8 cellular contexts compared by ENCODE assay signal in the genomic region with DNA sequence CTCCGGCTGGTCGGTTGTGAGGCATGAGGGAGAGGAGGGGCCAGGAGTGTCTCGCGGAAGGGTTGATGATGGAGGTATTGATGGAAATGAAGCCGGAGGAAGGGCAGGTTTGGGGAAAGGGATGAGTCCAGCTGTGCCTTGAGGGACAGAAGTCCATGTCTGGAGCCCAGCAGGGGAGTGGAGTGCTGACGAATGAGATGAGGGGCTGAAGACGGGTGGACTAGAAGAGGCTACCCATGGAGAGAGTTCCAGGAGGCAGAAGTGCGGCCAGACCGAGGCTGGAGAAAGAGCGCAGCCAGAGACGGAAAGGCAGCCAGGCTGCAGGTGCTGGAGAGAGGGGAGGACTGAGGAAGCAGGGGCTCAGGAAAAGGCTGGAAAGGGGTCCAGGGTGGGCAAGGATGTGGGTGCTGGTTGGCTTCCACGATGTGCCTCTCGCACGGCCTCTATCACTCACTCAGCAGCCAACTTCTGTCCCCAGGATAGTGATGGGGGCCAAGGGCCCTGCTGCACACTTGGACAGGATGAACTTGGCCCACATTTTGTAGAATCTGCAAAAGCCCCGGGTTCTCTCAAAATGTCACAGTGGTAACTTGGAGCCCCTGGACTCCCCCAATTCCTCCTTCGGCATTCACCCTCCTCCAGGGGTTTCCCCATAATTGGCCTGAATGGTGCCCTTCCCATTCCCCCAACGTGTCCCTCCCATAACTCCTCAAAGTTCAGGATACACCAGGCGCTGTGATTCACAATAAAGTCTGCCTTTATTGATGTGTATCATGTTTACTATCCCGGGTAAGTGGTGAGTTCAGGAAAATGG. TPM values are rescaled to one million over a fixed set of nuclear protein-coding genes. Genes with fewer than 3 reads are reported as not detected.
A peak's percentile ranks its signal among the peaks of the same experiment; 100 is the strongest.
DNase-seq lines count a peak whose midpoint lies in the region; ATAC-seq and TF ChIP-seq lines count a peak whose summit lies in the region.

No MANE protein-coding gene starts in this region.

- WGBS in body of pancreas, 2 donors = 43 to 51% methylated on average over 19 of the region's 19 CpGs
- WGBS in lung, 2 donors = 52 to 60% methylated on average over 19 of the region's 19 CpGs

- H3K4me3 ChIP-seq in cardiac muscle cell (peak overlapping the region; percentile 64), body of pancreas (peak overlapping the region; percentile 77 to 97), lung (peak overlapping the region; percentile 96), vagina (peak overlapping the region; percentile 69 to 76)

- H3K9me3 ChIP-seq in cardiac muscle cell (ENCODE audit: low read depth) = no peaks in the 10 kb centered on the region
- H3K9me3 ChIP-seq in body of pancreas = no peaks in the 10 kb centered on the region
- H3K9me3 ChIP-seq in lung (ENCODE audit: control insufficient read depth in 2 of 2, insufficient read depth in 1 of 2, low read length in 1 of 2) = no peaks in the 10 kb centered on the region
- H3K9me3 ChIP-seq in vagina = no peaks in the 10 kb centered on the region

- H3K36me3 ChIP-seq in cardiac muscle cell (peaks cover 12% of the 10 kb centered on the region), body of pancreas (replicated peaks in 1 of 2; ENCODE audit: insufficient read depth in 1 of 2, low read depth in 2 of 2) (peaks cover 4 to 6% of the 10 kb centered on the region in 2 donors), lung (ENCODE audit: control insufficient read depth in 2 of 2, insufficient read depth in 2 of 2, low read length in 2 of 2) (peaks cover 3 to 6% of the 10 kb centered on the region in 2 donors), vagina (peaks cover 0 to 7% of the 10 kb centered on the region in 2 donors)

- peak overlapping the region; percentile 32 for H3K27ac ChIP-seq in cardiac muscle cell
- H3K27ac ChIP-seq in body of pancreas = peak overlapping the region; percentile 5 to 88 (median 71)
- H3K27ac ChIP-seq in lung (ENCODE audit: low read depth in 1 of 2, low read length in 1 of 2) = peak overlapping the region in 1 of 2 donors; percentile 90
- peak overlapping the region; percentile 81 for H3K27ac ChIP-seq in vagina

- H3K27me3 ChIP-seq in cardiac muscle cell = no peaks in the 10 kb centered on the region
- H3K27me3 ChIP-seq in body of pancreas = no peaks in the 10 kb centered on the region
- no peaks in the 10 kb centered on the region for H3K27me3 ChIP-seq in lung (ENCODE audit: control insufficient read depth, insufficient read depth)
- no peaks in the 10 kb centered on the region for H3K27me3 ChIP-seq in vagina

- TF ChIP-seq CTCF in cardiac muscle cell (IDR thresholded peaks at IDR 0.05; ENCODE audit: low read depth, low read length) (no peak), body of pancreas (IDR thresholded peaks at IDR 0.05) (no peak), lung (IDR thresholded peaks at IDR 0.05; ENCODE audit: control extremely low read depth, extremely low read depth) (no peak), vagina (IDR thresholded peaks at IDR 0.05) (no peak)

- H3K4me1 ChIP-seq in cardiac muscle cell (ENCODE audit: low read depth) (peaks cover 6% of the 10 kb centered on the region), body of pancreas (peaks cover 15% of the 10 kb centered on the region), lung (ENCODE audit: control insufficient read depth in 2 of 2, insufficient read depth in 2 of 2, low read length in 2 of 2) (peaks cover 2 to 6% of the 10 kb centered on the region in 2 donors), vagina (peaks cover 35% of the 10 kb centered on the region)

- TF ChIP-seq POLR2A in body of pancreas (IDR thresholded peaks at IDR 0.05) (no peak), vagina (IDR thresholded peaks at IDR 0.05) (no peak)

- DNase-seq in cardiac muscle cell (ENCODE audit: low read depth in 1 of 2, low spot score in 1 of 2) (no peak), cardiac septum (ENCODE audit: low spot score) (no peak), body of pancreas (no peak), lung (ENCODE audit: low spot score) (no peak), vagina (ENCODE audit: extremely low spot score in 2 of 2) (no peak), HK-2 (ENCODE audit: unreplicated experiment) (no peak)
- DNase-seq in NK-92 treated with Interleukin-12 subunit alpha and Interleukin-12 subunit beta, amount 100 ng/mL, for 24 hours (lab: John Stamatoyannopoulos, UW) = no peak

- ATAC-seq in body of pancreas = no peak
- no peak for ATAC-seq in lung (ENCODE audit: insufficient read depth, low FRiP score)
- no peak for ATAC-seq in GM18873 (IDR thresholded peaks at IDR 0.05; ENCODE audit: low FRiP score, unreplicated experiment)

- intact Hi-C loops in cardiac septum (cut with DNase I) (no loop called here), body of pancreas (cut with DNase I) (no loop called here), vagina (cut with DNase I) (no loop called here)

RNA-seq across cellular contexts. Expression of a gene that starts 0.6 kb away (rescaled TPM):
- total RNA-seq in cardiac muscle cell (80.4 and 129 TPM in 2 replicates), cardiac septum (41.2 TPM), body of pancreas (10 to 100 TPM; 23.3 to 35.6 TPM), lung (100 to 1,000 TPM in 1 of 2 donors, 10 to 100 TPM in 1; 47.8 to 119 TPM), vagina (124 TPM)
- polyA plus RNA-seq in cardiac muscle cell (186 and 203 TPM in 2 replicates), lung (100 to 1,000 TPM; 118 to 191 TPM)

RNA-seq across cellular contexts. Expression of a gene that starts 7.0 kb away (rescaled TPM):
- total RNA-seq in cardiac muscle cell = 0.49 TPM in 1 of 2 replicates, not detected in the other
- polyA plus RNA-seq in cardiac muscle cell = not detected in 2 replicates
- not detected for total RNA-seq in cardiac septum
- not detected for total RNA-seq in body of pancreas
- not detected for total RNA-seq in lung
- polyA plus RNA-seq in lung = not detected
- 16.9 TPM for total RNA-seq in vagina

RNA-seq across cellular contexts. Expression of a gene that starts 7.3 kb away (rescaled TPM):
- total RNA-seq in cardiac muscle cell (29.4 and 34.9 TPM in 2 replicates), cardiac septum (63.4 TPM), body of pancreas (10 to 100 TPM; 20.4 to 27.5 TPM), lung (100 to 1,000 TPM in 1 of 2 donors, 10 to 100 TPM in 1; 32.1 to 117 TPM), vagina (36.8 TPM)
- polyA plus RNA-seq in cardiac muscle cell (42.5 and 61.4 TPM in 2 replicates), lung (100 to 1,000 TPM in 1 of 2 donors, 10 to 100 TPM in 1; 27.8 to 106 TPM)

RNA-seq across cellular contexts. Expression of a gene that starts 58.7 kb away (rescaled TPM):
- total RNA-seq in cardiac muscle cell (8.7 and 8.9 TPM in 2 replicates), cardiac septum (0.40 TPM), body of pancreas (1 to 10 TPM; 3.0 to 9.3 TPM), lung (10 to 100 TPM in 1 of 2 donors, 1 to 10 TPM in 1; 2.3 to 10.1 TPM), vagina (0.98 TPM)
- polyA plus RNA-seq in cardiac muscle cell (3.4 and 5.9 TPM in 2 replicates), lung (1 to 10 TPM; 4.1 to 9.3 TPM)

Comparison
In these comparisons a context has a peak if more than half of its experiments do, and no peak if none do; other contexts are left out.
1. RNA of a gene that starts 7.0 kb away (total RNA-seq): 16.9 TPM in vagina (single experiment); not detected in cardiac septum (single experiment), 0.49 TPM in cardiac muscle cell, not detected in body of pancreas and not detected in lung; every median in the first group is over 10 times any median in the second.
2. Peak in every context shown above with its lines, with median percentiles within 50 percentile points of each other: H3K4me3 ChIP-seq.